8 cellular contexts compared by ENCODE assay signal in the genomic region with DNA sequence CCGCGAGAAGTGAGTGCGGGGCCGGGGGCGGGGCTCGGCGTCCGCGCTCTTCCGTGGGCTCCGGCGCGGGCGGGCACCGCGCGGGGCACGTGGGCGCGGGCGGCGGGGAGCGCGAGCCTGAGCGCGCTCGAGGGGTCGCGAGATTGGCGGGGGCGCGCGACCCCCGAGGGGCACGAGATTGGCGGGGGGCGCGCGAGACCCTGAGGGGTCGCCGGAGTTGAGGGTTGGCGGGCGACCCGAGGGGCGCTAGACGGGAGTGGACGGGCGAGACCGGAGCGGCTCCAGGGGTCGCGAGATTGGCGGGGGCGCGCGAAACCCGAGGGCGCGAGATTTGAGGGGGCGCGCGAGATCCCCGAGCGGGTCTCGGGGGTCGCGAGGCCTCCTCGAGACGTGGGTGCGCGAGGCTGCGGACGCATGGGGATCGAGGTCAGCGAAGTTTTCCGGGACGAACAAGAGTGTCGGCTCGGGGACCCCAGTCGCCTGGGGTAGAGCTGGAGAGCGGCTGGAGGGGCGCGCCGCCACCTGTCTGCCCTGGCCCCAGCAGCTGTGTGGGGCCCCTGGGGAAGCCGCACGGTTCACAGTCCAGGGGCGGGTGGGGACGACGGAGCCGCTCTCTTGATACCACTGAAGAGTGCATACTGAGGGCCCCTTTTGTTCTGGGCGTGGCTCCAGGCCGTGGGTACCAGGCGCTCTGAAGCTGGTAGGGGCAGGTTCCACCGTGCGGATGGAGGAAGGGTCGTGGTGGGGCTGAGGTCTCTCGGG. TPM values are rescaled to one million over a fixed set of nuclear protein-coding genes. Genes with fewer than 3 reads are reported as not detected.
DNase-seq lines count a peak whose midpoint lies in the region; TF ChIP-seq lines count a peak whose summit lies in the region.

No MANE protein-coding gene starts in this region.

- POLR2A ChIA-PET in HEK293T (lab: Yijun Ruan, JAX) = interaction anchor here (0.5 to 5.3 kb wide), 9 partner anchors 9 to 196 kb away, joined by 3 to 56 read pairs (median 5); a partner anchor contains a TSS

- DNase-seq in DMS 273 (lab: John Stamatoyannopoulos, UW; ENCODE audit: unreplicated experiment) = peak; percentile 85
- no peak for DNase-seq in DMS 273 treated with DMSO at 0.1 percent for 48 hours (lab: John Stamatoyannopoulos, UW)
- peak; percentile 82 for DNase-seq in HuH-7.5 (ENCODE audit: low spot score)
- DNase-seq in activated CD8-positive, alpha-beta memory T cell treated with anti-CD3 and anti-CD28 coated beads for 24 hours = peak; percentile 78
- no peak for DNase-seq in fibroblast of the aortic adventitia (ENCODE audit: low read depth)
- DNase-seq in retina = peak; percentile 72
- DNase-seq in NCI-H1105 treated with DMSO at 0.1 percent for 48 hours (lab: John Stamatoyannopoulos, UW) = no peak
- DNase-seq in HEK293T (ENCODE audit: extremely low spot score) = no peak

- TF ChIP-seq CTCF in fibroblast of the aortic adventitia (IDR thresholded peaks at IDR 0.05; ENCODE audit: insufficient read depth, low read length) = no peak

- CTCF ChIA-PET in HEK293T (lab: Yijun Ruan, JAX) = interaction anchor here (0.6 to 1.1 kb wide), 2 partner anchors 30 to 559 kb away, joined by 3 read pairs; no protein-coding TSS in a partner anchor

- H3K4me3 ChIP-seq in fibroblast of the aortic adventitia (ENCODE audit: low read depth, low read length) = peak overlapping the region; percentile 80

TF ChIP-seq in HEK293T, 16 proteins besides CTCF, POLR2A, EP300 and RAD21:
- TF ChIP-seq NFRKB (IDR thresholded peaks at IDR 0.05) = no peak
- TF ChIP-seq HDGF (IDR thresholded peaks at IDR 0.05; ENCODE audit: borderline replicate concordance) = no peak
- TF ChIP-seq FOXA1 (IDR thresholded peaks at IDR 0.05) = no peak
- no peak for TF ChIP-seq SUZ12 (IDR thresholded peaks at IDR 0.05)
- TF ChIP-seq CTBP1 (IDR thresholded peaks at IDR 0.05; ENCODE audit: borderline replicate concordance) = no peak
- TF ChIP-seq, protein P1, sequence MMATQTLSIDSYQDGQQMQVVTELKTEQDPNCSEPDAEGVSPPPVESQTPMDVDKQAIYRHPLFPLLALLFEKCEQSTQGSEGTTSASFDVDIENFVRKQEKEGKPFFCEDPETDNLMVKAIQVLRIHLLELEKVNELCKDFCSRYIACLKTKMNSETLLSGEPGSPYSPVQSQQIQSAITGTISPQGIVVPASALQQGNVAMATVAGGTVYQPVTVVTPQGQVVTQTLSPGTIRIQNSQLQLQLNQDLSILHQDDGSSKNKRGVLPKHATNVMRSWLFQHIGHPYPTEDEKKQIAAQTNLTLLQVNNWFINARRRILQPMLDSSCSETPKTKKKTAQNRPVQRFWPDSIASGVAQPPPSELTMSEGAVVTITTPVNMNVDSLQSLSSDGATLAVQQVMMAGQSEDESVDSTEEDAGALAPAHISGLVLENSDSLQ (IDR thresholded peaks at IDR 0.05) = no peak
- TF ChIP-seq BHLHE40 (IDR thresholded peaks at IDR 0.05; ENCODE audit: borderline replicate concordance) = no peak
TF ChIP-seq in HEK293T: peak in this region for 0.

RNA-seq across cellular contexts. Expression of a gene that starts 0.7 kb away (rescaled TPM):
- total RNA-seq in fibroblast of the aortic adventitia (ENCODE audit: low replicate concordance) = 66.7 and 76.4 TPM in 2 replicates

RNA-seq across cellular contexts. Expression of a gene that starts 18.1 kb away (rescaled TPM):
- 6.3 and 42.1 TPM in 2 replicates for total RNA-seq in fibroblast of the aortic adventitia (ENCODE audit: low replicate concordance)

RNA-seq across cellular contexts. Expression of a gene that starts 22.5 kb away (rescaled TPM):
- 0.09 TPM in 1 of 2 replicates, not detected in the other for total RNA-seq in fibroblast of the aortic adventitia (ENCODE audit: low replicate concordance)

RNA-seq across cellular contexts. Expression of a gene that starts 33.9 kb away (rescaled TPM):
- total RNA-seq in fibroblast of the aortic adventitia (ENCODE audit: low replicate concordance) = 23.8 and 27.6 TPM in 2 replicates

Comparison
In these comparisons a context has a peak if more than half of its experiments do, and no peak if none do; other contexts are left out.
1. DNase-seq: peak in DMS 273 (single experiment), HuH-7.5 (single experiment), activated CD8-positive, alpha-beta memory T cell treated with anti-CD3 and anti-CD28 coated beads for 24 hours (single experiment) and retina (single experiment); none in DMS 273 treated with DMSO at 0.1 percent for 48 hours (single experiment), fibroblast of the aortic adventitia (single experiment), NCI-H1105 treated with DMSO at 0.1 percent for 48 hours (single experiment) and HEK293T (single experiment).